In genomic region chr12:66010787-66011547, GRCh38 we compare ENCODE assay signal across 21 cellular contexts.
A peak's percentile ranks its signal among the peaks of the same experiment; 100 is the strongest.
DNase-seq lines count a peak whose midpoint lies in the region; ATAC-seq, FAIRE-seq and TF ChIP-seq lines count a peak whose summit lies in the region.
"Had no signal": no experiment of that assay in that cellular context is flagged by ENCODE, and none has a peak within 500 bp of the region (broad histone marks: within the 10 kb centered on the region; RNA-seq: fewer than 3 reads in every experiment).

No MANE protein-coding gene starts in this region.

- H2BK12ac ChIP-seq in H1 (ENCODE audit: low read depth, low read length) (no peak overlapping the region), neuronal stem cell (ENCODE audit: low read length) (no peak overlapping the region)

- no peak for TF ChIP-seq RAD21 in H1 (IDR thresholded peaks at IDR 0.05 in 1 of 2, conservative IDR thresholded peaks at IDR 0.05 in 1 of 2; ENCODE audit: low read depth in 2 of 2, low read length in 2 of 2)

- no peak overlapping the region for H3K14ac ChIP-seq in H1 (ENCODE audit: insufficient read length)
- H3K14ac ChIP-seq in neuronal stem cell (ENCODE audit: low read length), result no peak overlapping the region

- no peak overlapping the region for H2BK20ac ChIP-seq in H1 (ENCODE audit: low read length)

- H3K4me1 ChIP-seq in H1 (replicated peaks in 1 of 4; ENCODE audit: control insufficient read depth in 3 of 4, insufficient read depth in 4 of 4, low read length in 3 of 4) (no peaks in the 10 kb centered on the region), neuronal stem cell (ENCODE audit: control insufficient read depth in 2 of 2, insufficient read depth in 1 of 2, low read depth in 1 of 2, low read length in 2 of 2) (peaks cover 4 to 14% of the 10 kb centered on the region in 2 donors)
- H3K4me1 ChIP-seq: BE2C had no signal

- no peaks in the 10 kb centered on the region for H3K9me3 ChIP-seq in H1 (ENCODE audit: insufficient read depth in 2 of 2, low read depth in 1 of 2, low read length in 1 of 2)
- no peaks in the 10 kb centered on the region for H3K9me3 ChIP-seq in neuronal stem cell (replicated peaks in 1 of 2; ENCODE audit: control insufficient read depth in 2 of 2, insufficient read depth in 1 of 2, low read depth in 1 of 2, low read length in 2 of 2)
- H3K9me3 ChIP-seq: BE2C had no signal

- H3K4me2 ChIP-seq in H1 (ENCODE audit: insufficient read depth in 1 of 2, low read depth in 2 of 2, low read length in 2 of 2) (no peak overlapping the region), neuronal stem cell (ENCODE audit: insufficient read depth, low read length, poor library complexity, severe bottlenecking) (no peak overlapping the region)

- H2BK120ac ChIP-seq in H1 (replicated peaks; ENCODE audit: low read depth, low read length) (no peak overlapping the region), neuronal stem cell (ENCODE audit: low read depth, low read length) (no peak overlapping the region)

- no peak overlapping the region for H3K56ac ChIP-seq in H1 (replicated peaks; ENCODE audit: insufficient read length, low read depth, low read length)

- no peak overlapping the region for H4K8ac ChIP-seq in H1 (ENCODE audit: extremely low read depth, insufficient read depth, low read length)
- no peak overlapping the region for H4K8ac ChIP-seq in neuronal stem cell (ENCODE audit: low read depth, low read length)

- no peak overlapping the region for H3K27ac ChIP-seq in H1 (ENCODE audit: low read depth, low read length)
- H3K27ac ChIP-seq in neuronal stem cell (replicated peaks; ENCODE audit: low read length), result no peak overlapping the region

- TF ChIP-seq CTCF in H1 (IDR thresholded peaks at IDR 0.05; ENCODE audit: control extremely low read depth in 1 of 3, insufficient read depth in 1 of 3, low read depth in 1 of 3, low read length in 3 of 3) (no peak), nephron progenitor cell (IDR thresholded peaks at IDR 0.05) (no peak)

- H3K27me3 ChIP-seq in H1 (replicated peaks in 1 of 4; ENCODE audit: control insufficient read depth in 3 of 4, extremely low read depth in 1 of 4, insufficient read depth in 3 of 4, low read length in 3 of 4) (no peaks in the 10 kb centered on the region), neuronal stem cell (ENCODE audit: control insufficient read depth in 3 of 3, insufficient read depth in 3 of 3, low read depth in 1 of 3, low read length in 3 of 3) (peaks cover 0 to 5% (median 0%) of the 10 kb centered on the region in 3 experiments)
- H3K27me3 ChIP-seq: BE2C had no signal

- H3K79me2 ChIP-seq in H1 (ENCODE audit: control insufficient read depth in 1 of 2, insufficient read depth in 2 of 2, low read length in 2 of 2), result no peaks in the 10 kb centered on the region

- no peaks in the 10 kb centered on the region for H3K79me1 ChIP-seq in H1 (ENCODE audit: low read depth, low read length)
- H3K79me1 ChIP-seq in neuronal stem cell (ENCODE audit: low read depth, low read length), result no peaks in the 10 kb centered on the region

- H3K4me1 Mint-ChIP-seq in nephron progenitor cell, result peaks cover 69% of the 10 kb centered on the region
- H3K4me1 Mint-ChIP-seq: CD4-positive, CD25-positive, alpha-beta regulatory T cell; CD8-positive, alpha-beta memory T cell; IgD-negative memory B cell had no signal

- no peak overlapping the region for H4K5ac ChIP-seq in H1 (ENCODE audit: insufficient read length, low read depth, low read length)

- TF ChIP-seq EP300 in H1 (IDR thresholded peaks at IDR 0.05; ENCODE audit: borderline replicate concordance in 1 of 2, low read depth in 2 of 2, low read length in 2 of 2), result no peak

- no peak for ATAC-seq in left ventricle myocardium superior
- ATAC-seq: HepG2 had no signal

- H3K4me3 ChIP-seq in H1 (ENCODE audit: extremely low read depth in 1 of 4, insufficient read depth in 2 of 4, low read depth in 3 of 4, low read length in 4 of 4), result no peak overlapping the region
- no peak overlapping the region for H3K4me3 ChIP-seq in neuronal stem cell (ENCODE audit: low read length in 2 of 2)

- no peaks in the 10 kb centered on the region for H3K27me3 Mint-ChIP-seq in nephron progenitor cell (ENCODE audit: low read depth, poor library complexity)

- H3K9ac ChIP-seq in H1 (replicated peaks in 1 of 4; ENCODE audit: extremely low read depth in 1 of 4, low read depth in 3 of 4, low read length in 3 of 4), result no peak overlapping the region
- H3K9ac ChIP-seq in neuronal stem cell (ENCODE audit: low read depth, low read length, poor library complexity), result no peak overlapping the region

- H3K27ac Mint-ChIP-seq in nephron progenitor cell, result peak overlapping the region; percentile 36
- H3K27ac Mint-ChIP-seq: CD4-positive, CD25-positive, alpha-beta regulatory T cell; CD8-positive, alpha-beta memory T cell; H9 had no signal

- WGBS in H1 (ENCODE audit: extremely low coverage in 1 of 2, insufficient coverage in 1 of 2, insufficient read length in 1 of 2, insufficient replicate concordance in 2 of 2, low coverage in 1 of 2, low lambda C conversion rate in 2 of 2, missing lambda C conversion rate in 1 of 2), 2 experiments, result 67% methylated on average over 1 of the region's 1 CpG; no CpG with 5 or more reads in 1 of the 2 experiments
- WGBS in neuronal stem cell (ENCODE audit: extremely low coverage in 2 of 2, insufficient read length in 2 of 2, insufficient replicate concordance in 1 of 2), 2 donors, result no CpG with 5 or more reads among the region's 1 CpG

- no peaks in the 10 kb centered on the region for H3K36me3 ChIP-seq in H1 (ENCODE audit: control insufficient read depth in 2 of 4, insufficient read depth in 4 of 4, low read length in 3 of 4)
- H3K36me3 ChIP-seq in neuronal stem cell (replicated peaks in 1 of 2; ENCODE audit: control insufficient read depth in 2 of 2, insufficient read depth in 2 of 2, low read length in 2 of 2), result no peaks in the 10 kb centered on the region
- H3K36me3 ChIP-seq: BE2C had no signal

- H3K23me2 ChIP-seq in H1 (ENCODE audit: low read depth, low read length), result no peaks in the 10 kb centered on the region

- no peak for TF ChIP-seq POLR2A in H1 (IDR thresholded peaks at IDR 0.05; ENCODE audit: control extremely low read depth in 1 of 2, low read depth in 2 of 2, low read length in 2 of 2)

- no peak overlapping the region for H3K18ac ChIP-seq in H1 (ENCODE audit: extremely low read depth, low read length)
- H3K18ac ChIP-seq in neuronal stem cell (ENCODE audit: low read length), result no peak overlapping the region

- no peaks in the 10 kb centered on the region for H4K20me1 ChIP-seq in H1 (replicated peaks in 1 of 2; ENCODE audit: control insufficient read depth in 1 of 2, insufficient read depth in 2 of 2, low read length in 2 of 2)

- H3K23ac ChIP-seq in H1 (ENCODE audit: insufficient read length) (no peak overlapping the region), neuronal stem cell (ENCODE audit: low read depth, low read length, poor library complexity) (no peak overlapping the region)

- no peak overlapping the region for H4K91ac ChIP-seq in H1 (replicated peaks; ENCODE audit: insufficient read length, low read length)
- no peak overlapping the region for H4K91ac ChIP-seq in neuronal stem cell (ENCODE audit: low read depth, low read length, poor library complexity)

- intact Hi-C loops in left ventricle myocardium superior (cut with micrococcal nuclease), result no loop called here

- peaks cover 23% of the 10 kb centered on the region for H3K9me3 Mint-ChIP-seq in nephron progenitor cell
- H3K9me3 Mint-ChIP-seq: H9 had no signal

- no peak overlapping the region for H3K4ac ChIP-seq in H1 (replicated peaks; ENCODE audit: insufficient read length, low read depth, low read length)
- no peak overlapping the region for H3K4ac ChIP-seq in neuronal stem cell (ENCODE audit: low read length)

- CTCF ChIA-PET in H1 (lab: Charles Lee; ENCODE audit: partially characterized antibody), result no interaction called here

- POLR2A ChIA-PET in H1 (lab: Charles Lee; ENCODE audit: partially characterized antibody), result no interaction called here

- H2AFZ ChIP-seq in H1 (ENCODE audit: low read length) (peak overlapping the region; percentile 7; the same call in 1 of the 2 replicates), neuronal stem cell (ENCODE audit: low read length) (no peak overlapping the region)

- H2BK15ac ChIP-seq in H1 (ENCODE audit: low read length), result no peak overlapping the region
- H2BK15ac ChIP-seq in neuronal stem cell (ENCODE audit: low read length), result no peak overlapping the region

- DNase-seq in NCI-H226 (peak; percentile 42), H1 (ENCODE audit: low read depth in 1 of 2, low spot score in 2 of 2) (no peak), nephron progenitor cell (no peak), neuronal stem cell (ENCODE audit: low spot score) (no peak), left ventricle myocardium superior (no peak), amygdala (lab: John Stamatoyannopoulos, UW) (no peak)
- DNase-seq: ACHN; BE2C; C1 segment of cervical spinal cord; CD4-positive, CD25-positive, alpha-beta regulatory T cell; CD8-positive, alpha-beta memory T cell; COR-L47; DMS 273 treated with DMSO at 0.1 percent for 48 hours; DMS53; DND-41; H9 had no signal

- no peak overlapping the region for H2BK5ac ChIP-seq in H1 (ENCODE audit: low read depth, low read length)
- H2BK5ac ChIP-seq in neuronal stem cell (ENCODE audit: low read length), result no peak overlapping the region

- no peak for FAIRE-seq in H1 (lab: Jason Lieb, UNC)
- FAIRE-seq: A204.1, GM12891, GM19239, HepG2 had no signal

- H3K4me3 Mint-ChIP-seq in nephron progenitor cell, result no peak overlapping the region
- H3K4me3 Mint-ChIP-seq: CD4-positive, CD25-positive, alpha-beta regulatory T cell; CD8-positive, alpha-beta memory T cell; H9 had no signal

- peaks cover 25% of the 10 kb centered on the region for H3K36me3 Mint-ChIP-seq in nephron progenitor cell (ENCODE audit: low read depth)
- H3K36me3 Mint-ChIP-seq: CD4-positive, CD25-positive, alpha-beta regulatory T cell; CD8-positive, alpha-beta memory T cell; IgD-negative memory B cell had no signal

- H2AK5ac ChIP-seq in H1 (ENCODE audit: low read depth, low read length) (no peak overlapping the region), neuronal stem cell (ENCODE audit: low read depth, low read length) (no peak overlapping the region)

TF ChIP-seq in H1, 55 proteins besides CTCF, POLR2A, EP300 and RAD21 (continues in another document):
- no peak for TF ChIP-seq CREB1 (IDR thresholded peaks at IDR 0.05)
- TF ChIP-seq KDM5A (IDR thresholded peaks at IDR 0.05; ENCODE audit: low read length), result no peak
- no peak for TF ChIP-seq JUND (IDR thresholded peaks at IDR 0.05; ENCODE audit: low read length)
- no peak for TF ChIP-seq ATF3 (IDR thresholded peaks at IDR 0.05; ENCODE audit: insufficient read depth, low read depth, low read length)
- TF ChIP-seq E2F6 (IDR thresholded peaks at IDR 0.05), result no peak
- TF ChIP-seq SIRT6 (IDR thresholded peaks at IDR 0.05; ENCODE audit: low read length), result no peak
